ENCODE assay signal across 19 cellular contexts in genomic region chr3:73480187-73480672, GRCh38.
DNase-seq lines count a peak whose midpoint lies in the region; ATAC-seq and TF ChIP-seq lines count a peak whose summit lies in the region.
"Had no signal": no experiment of that assay in that cellular context is flagged by ENCODE, and none has a peak within 500 bp of the region (broad histone marks: within the 10 kb centered on the region; RNA-seq: fewer than 3 reads in every experiment).

No MANE protein-coding gene starts in this region.

- H3K27ac ChIP-seq in body of pancreas = peak overlapping the region in 2 of 4 donors; percentile 18 to 22
- H3K27ac ChIP-seq: dorsolateral prefrontal cortex, epithelial cell of prostate had no signal

- peak; percentile 81 for DNase-seq in ELF-1 (ENCODE audit: low read depth, low spot score)
- peak; percentile 19 to 22 (median 20) for DNase-seq in body of pancreas
- DNase-seq in iPS-NIHi11 (ENCODE audit: low spot score) = peak; percentile 18
- peak; percentile 64 for DNase-seq in renal cortical epithelial cell (ENCODE audit: low read depth)
- DNase-seq in HK-2 (ENCODE audit: unreplicated experiment) = no peak
- DNase-seq: activated CD4-positive, alpha-beta memory T cell treated with anti-CD3 and anti-CD28 coated beads, Interleukin-2, amount 10 ng/mL, durations not matched to agents 7 days and 5 days; activated T-cell treated with anti-CD3 and anti-CD28 coated beads, Interleukin-2, amount 50 U/mL, for 24 hours; Caco-2; dorsolateral prefrontal cortex; glutamatergic neuron; immature natural killer cell; NCI-H2081; NCI-H524 treated with DMSO at 0.1 percent for 48 hours; stimulated activated naive CD4-positive, alpha-beta T cell had no signal

- no peaks in the 10 kb centered on the region for H3K9me3 ChIP-seq in body of pancreas

- TF ChIP-seq POLR2A in body of pancreas (IDR thresholded peaks at IDR 0.05) = no peak

- ATAC-seq in body of pancreas (peak; percentile 33), HG02763 (IDR thresholded peaks at IDR 0.05; ENCODE audit: unreplicated experiment) (no peak), HG03280 (IDR thresholded peaks at IDR 0.05; ENCODE audit: unreplicated experiment) (no peak)
- ATAC-seq: K562, WTC11 had no signal

- H3K4me1 ChIP-seq in body of pancreas = peaks cover 22% of the 10 kb centered on the region
- H3K4me1 ChIP-seq: Caco-2 had no signal

- intact Hi-C loops in body of pancreas (cut with DNase I) = no loop called here

- no peaks in the 10 kb centered on the region for H3K36me3 ChIP-seq in body of pancreas (replicated peaks in 1 of 2; ENCODE audit: insufficient read depth in 1 of 2, low read depth in 2 of 2)

- no peak overlapping the region for H3K4me3 ChIP-seq in body of pancreas
- H3K4me3 ChIP-seq: dorsolateral prefrontal cortex, K562 had no signal

- no peak for TF ChIP-seq CTCF in body of pancreas (IDR thresholded peaks at IDR 0.05)

- no peaks in the 10 kb centered on the region for H3K27me3 ChIP-seq in body of pancreas
- H3K27me3 ChIP-seq: dorsolateral prefrontal cortex had no signal

- WGBS in body of pancreas, 2 donors = 59 to 61% methylated on average over 3 of the region's 3 CpGs
